8 cellular contexts compared by ENCODE assay signal in the genomic region with DNA sequence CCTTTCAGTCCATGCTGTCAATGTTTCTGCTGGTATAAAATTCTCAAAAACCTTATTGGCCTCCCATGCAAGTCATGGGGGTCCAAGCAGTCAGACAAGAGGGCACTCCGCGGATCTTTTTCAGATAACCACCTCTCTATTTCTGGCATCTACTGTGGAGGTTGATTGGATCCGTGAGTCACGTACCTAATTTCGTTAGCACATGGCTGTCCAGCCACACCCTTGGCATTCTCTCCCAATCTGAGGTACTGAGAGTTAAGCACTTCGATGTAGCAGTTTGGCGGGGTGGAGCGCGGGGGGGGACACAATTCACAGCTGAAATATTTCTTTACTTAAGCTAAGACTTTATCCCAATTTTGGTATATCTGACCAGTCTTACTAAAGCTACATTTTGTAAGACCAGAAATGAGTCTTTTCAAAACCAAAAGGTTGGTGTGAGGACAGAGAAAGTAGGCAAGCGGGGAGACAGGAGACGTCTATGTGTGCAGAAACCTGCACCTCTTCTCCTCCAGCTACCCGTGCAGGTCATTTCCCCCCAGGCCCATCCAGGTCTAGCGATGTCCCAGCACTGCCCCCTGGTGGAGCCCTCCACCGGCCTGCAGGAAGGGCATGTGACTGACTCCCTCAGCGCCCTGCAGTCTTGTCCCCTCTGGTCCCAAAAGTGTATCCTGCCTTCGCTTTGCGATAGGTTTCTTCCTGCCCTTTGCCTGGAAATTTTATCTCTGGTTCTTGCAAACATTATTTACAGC.
DNase-seq lines count a peak whose midpoint lies in the region; ATAC-seq and TF ChIP-seq lines count a peak whose summit lies in the region.

No MANE protein-coding gene starts in this region.

- peaks cover 7% of the 10 kb centered on the region; the same call in 1 of the 3 replicates for H3K4me1 Mint-ChIP-seq in GM23338
- peaks cover 7% of the 10 kb centered on the region for H3K4me1 Mint-ChIP-seq in stimulated activated effector memory CD8-positive, alpha-beta T cell treated with anti-CD3 and anti-CD28 coated beads, Interleukin-12 subunit alpha, Interleukin-12 subunit beta, amount 100 ng/mL, for 72 hours

- POLR2A ChIA-PET in RWPE1 (lab: Yijun Ruan, JAX; ENCODE audit: low non-redundant PET): no interaction called here

- TF ChIP-seq POLR2A in adrenal gland (IDR thresholded peaks at IDR 0.05): no peak

- H4K20me1 ChIP-seq in GM23338 (replicated peaks; ENCODE audit: insufficient read depth): no peaks in the 10 kb centered on the region

- WGBS in adrenal gland, 4 donors: 84 to 86% (median 85%) methylated on average over 17 of the region's 17 CpGs
- WGBS in liver: 91% methylated on average over 17 of the region's 17 CpGs

- H3F3A ChIP-seq in GM23338 (replicated peaks; ENCODE audit: low read depth): no peaks in the 10 kb centered on the region

- H2AFZ ChIP-seq in ACC112 (ENCODE audit: low read length, unreplicated experiment) (no peak overlapping the region), GM23338 (peak overlapping the region; percentile 47; the same call in 1 of the 2 replicates)

- H3K9me3 Mint-ChIP-seq in GM23338: no peaks in the 10 kb centered on the region
- H3K9me3 Mint-ChIP-seq in stimulated activated effector memory CD8-positive, alpha-beta T cell treated with anti-CD3 and anti-CD28 coated beads, Interleukin-12 subunit alpha, Interleukin-12 subunit beta, amount 100 ng/mL, for 72 hours: no peaks in the 10 kb centered on the region

- H3K79me2 ChIP-seq in ACC112 (ENCODE audit: control insufficient read depth, insufficient read depth, low read length, unreplicated experiment) (no peaks in the 10 kb centered on the region), GM23338 (replicated peaks; ENCODE audit: insufficient read depth) (no peaks in the 10 kb centered on the region)

- ATAC-seq in GM23338 (peak; percentile 100), HG02870 (IDR thresholded peaks at IDR 0.05; ENCODE audit: unreplicated experiment) (no peak), HG03135 (IDR thresholded peaks at IDR 0.05; ENCODE audit: unreplicated experiment) (no peak)
- ATAC-seq in stimulated activated effector memory CD8-positive, alpha-beta T cell treated with anti-CD3 and anti-CD28 coated beads, Interleukin-12 subunit alpha, Interleukin-12 subunit beta, amount 100 ng/mL, for 72 hours: peak; percentile 69

- H3K36me3 Mint-ChIP-seq in GM23338 (ENCODE audit: low read depth): no peaks in the 10 kb centered on the region
- H3K36me3 Mint-ChIP-seq in stimulated activated effector memory CD8-positive, alpha-beta T cell treated with anti-CD3 and anti-CD28 coated beads, Interleukin-12 subunit alpha, Interleukin-12 subunit beta, amount 100 ng/mL, for 72 hours: no peaks in the 10 kb centered on the region

- intact Hi-C loops in adrenal gland (cut with DNase I): no loop called here

- no peaks in the 10 kb centered on the region for H3K27me3 Mint-ChIP-seq in GM23338 (ENCODE audit: insufficient read depth, low read depth, poor library complexity)

- no peak overlapping the region for H3K9ac ChIP-seq in liver (ENCODE audit: low read depth in 1 of 2, low read length in 2 of 2)

- no peak overlapping the region for H3K27ac Mint-ChIP-seq in GM23338
- no peak overlapping the region for H3K27ac Mint-ChIP-seq in stimulated activated effector memory CD8-positive, alpha-beta T cell treated with anti-CD3 and anti-CD28 coated beads, Interleukin-12 subunit alpha, Interleukin-12 subunit beta, amount 100 ng/mL, for 72 hours

- peak; percentile 37 to 65 for TF ChIP-seq RAD21 in liver (IDR thresholded peaks at IDR 0.05)

- peak; percentile 93 for DNase-seq in GM23338 (ENCODE audit: low spot score)
- no peak for DNase-seq in RWPE1 (ENCODE audit: low spot score)
- peak; percentile 14 to 57 (median 46) for DNase-seq in adrenal gland
- peak; percentile 42 to 72 for DNase-seq in stimulated activated effector memory CD8-positive, alpha-beta T cell treated with anti-CD3 and anti-CD28 coated beads, Interleukin-12 subunit alpha, Interleukin-12 subunit beta, amount 100 ng/mL, for 72 hours (ENCODE audit: low spot score in 2 of 2)

- H3K36me3 ChIP-seq in ACC112 (ENCODE audit: insufficient read depth, low read length) (no peaks in the 10 kb centered on the region), GM23338 (ENCODE audit: insufficient read depth) (no peaks in the 10 kb centered on the region; the same call in 1 of the 2 replicates), adrenal gland (replicated peaks in 1 of 2) (no peaks in the 10 kb centered on the region), liver (ENCODE audit: control insufficient read depth in 4 of 4, insufficient read depth in 3 of 4, low read depth in 1 of 4, low read length in 3 of 4) (peaks cover 0 to 25% (median 18%) of the 10 kb centered on the region in 4 donors)

- CTCF ChIA-PET in RWPE1 (lab: Yijun Ruan, JAX): interaction anchor here (0.6 to 1.4 kb wide), 5 partner anchors 43 to 855 kb away, joined by 3 to 5 read pairs (median 3); no protein-coding TSS in a partner anchor

- H3K4me1 ChIP-seq in ACC112 (ENCODE audit: control insufficient read depth, insufficient read depth, low read length, unreplicated experiment) (peaks cover 12% of the 10 kb centered on the region), GM23338 (ENCODE audit: insufficient read depth) (0 out of 2 replicates have a peak, but pooled peaks cover 8% of the 10 kb centered on the region), adrenal gland (replicated peaks in 1 of 2) (no peaks in the 10 kb centered on the region), liver (ENCODE audit: control insufficient read depth in 4 of 4, insufficient read depth in 4 of 4, low read length in 3 of 4) (no peaks in the 10 kb centered on the region)

- H3K27ac ChIP-seq in ACC112 (ENCODE audit: low read depth, low read length) (peak overlapping the region; percentile 45; the same call in 1 of the 2 replicates), GM23338 (ENCODE audit: low read depth) (no peak overlapping the region), RWPE1 (peak overlapping the region; percentile 84), adrenal gland (no peak overlapping the region), liver (ENCODE audit: low read depth in 1 of 2, low read length in 2 of 2) (no peak overlapping the region)

- no peak overlapping the region for H3K4me3 Mint-ChIP-seq in GM23338
- H3K4me3 Mint-ChIP-seq in stimulated activated effector memory CD8-positive, alpha-beta T cell treated with anti-CD3 and anti-CD28 coated beads, Interleukin-12 subunit alpha, Interleukin-12 subunit beta, amount 100 ng/mL, for 72 hours: no peak overlapping the region

- H3K9me3 ChIP-seq in adrenal gland (replicated peaks in 1 of 3) (no peaks in the 10 kb centered on the region), liver (ENCODE audit: control insufficient read depth in 4 of 4, low read length in 3 of 4) (no peaks in the 10 kb centered on the region)

- no peak overlapping the region for H3K4me2 ChIP-seq in GM23338

- TF ChIP-seq CTCF in GM23338 (conservative IDR thresholded peaks at IDR 0.05; ENCODE audit: low read depth in 2 of 2) (peak; percentile 91 to 95), RWPE1 (conservative IDR thresholded peaks at IDR 0.05; ENCODE audit: low read depth) (no peak; the same call in 1 of the 2 replicates), adrenal gland (IDR thresholded peaks at IDR 0.05) (peak; percentile 5 to 43 (median 32)), liver (IDR thresholded peaks at IDR 0.05; ENCODE audit: low read depth, low read length, missing input control) (peak; percentile 26)

- 0 out of 2 replicates have a peak, but pooled peaks cover 3% of the 10 kb centered on the region for H3K9me2 ChIP-seq in GM23338 (ENCODE audit: insufficient read depth)

- H3K27me3 ChIP-seq in ACC112 (ENCODE audit: insufficient read depth, low read length): no peaks in the 10 kb centered on the region
- H3K27me3 ChIP-seq in GM23338 (ENCODE audit: insufficient read depth): no peaks in the 10 kb centered on the region
- no peaks in the 10 kb centered on the region for H3K27me3 ChIP-seq in adrenal gland
- H3K27me3 ChIP-seq in liver (ENCODE audit: control insufficient read depth in 4 of 4, insufficient read depth in 4 of 4, low read length in 3 of 4): no peaks in the 10 kb centered on the region

- no peak overlapping the region for H3K4me3 ChIP-seq in ACC112 (ENCODE audit: low read depth, low read length)
- H3K4me3 ChIP-seq in GM23338: no peak overlapping the region
- H3K4me3 ChIP-seq in adrenal gland: no peak overlapping the region
- H3K4me3 ChIP-seq in liver (ENCODE audit: low read depth in 1 of 3, low read length in 3 of 3): no peak overlapping the region

TF ChIP-seq in GM23338, 12 proteins besides CTCF, POLR2A, EP300 and RAD21:
- no peak for TF ChIP-seq STAT1 (IDR thresholded peaks at IDR 0.05; ENCODE audit: unreplicated experiment)
- 0 out of 2 replicates have a peak, but pooled peaks have one; percentile 15 for TF ChIP-seq CREB1 (CRISPR knock-in tag; IDR thresholded peaks at IDR 0.05; ENCODE audit: low read depth)
- TF ChIP-seq, protein P1, sequence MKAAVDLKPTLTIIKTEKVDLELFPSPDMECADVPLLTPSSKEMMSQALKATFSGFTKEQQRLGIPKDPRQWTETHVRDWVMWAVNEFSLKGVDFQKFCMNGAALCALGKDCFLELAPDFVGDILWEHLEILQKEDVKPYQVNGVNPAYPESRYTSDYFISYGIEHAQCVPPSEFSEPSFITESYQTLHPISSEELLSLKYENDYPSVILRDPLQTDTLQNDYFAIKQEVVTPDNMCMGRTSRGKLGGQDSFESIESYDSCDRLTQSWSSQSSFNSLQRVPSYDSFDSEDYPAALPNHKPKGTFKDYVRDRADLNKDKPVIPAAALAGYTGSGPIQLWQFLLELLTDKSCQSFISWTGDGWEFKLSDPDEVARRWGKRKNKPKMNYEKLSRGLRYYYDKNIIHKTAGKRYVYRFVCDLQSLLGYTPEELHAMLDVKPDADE (IDR thresholded peaks at IDR 0.05): no peak
- TF ChIP-seq ZNF114 (CRISPR knock-in tag; IDR thresholded peaks at IDR 0.05): no peak

TF ChIP-seq in liver, 16 proteins besides CTCF, POLR2A, EP300 and RAD21 (continues in another document):
- TF ChIP-seq ATF3 (IDR thresholded peaks at IDR 0.05) (no peak), RXRA (IDR thresholded peaks at IDR 0.05) (no peak), EGR1 (IDR thresholded peaks at IDR 0.05; ENCODE audit: low read depth in 2 of 2) (no peak), SP1 (IDR thresholded peaks at IDR 0.05) (no peak), YY1 (IDR thresholded peaks at IDR 0.05) (no peak), TAF1 (conservative IDR thresholded peaks at IDR 0.05) (no peak), JUND (IDR thresholded peaks at IDR 0.05) (no peak), HNF4A (conservative IDR thresholded peaks at IDR 0.05) (no peak), GABPA (IDR thresholded peaks at IDR 0.05 in 1 of 2, conservative IDR thresholded peaks at IDR 0.05 in 1 of 2) (no peak), NR2F2 (IDR thresholded peaks at IDR 0.05) (no peak)
- TF ChIP-seq, protein P2, sequence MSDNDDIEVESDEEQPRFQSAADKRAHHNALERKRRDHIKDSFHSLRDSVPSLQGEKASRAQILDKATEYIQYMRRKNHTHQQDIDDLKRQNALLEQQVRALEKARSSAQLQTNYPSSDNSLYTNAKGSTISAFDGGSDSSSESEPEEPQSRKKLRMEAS (IDR thresholded peaks at IDR 0.05): no peak

Comparison
In these comparisons a context has a peak if more than half of its experiments do, and no peak if none do; other contexts are left out.
1. H3K27ac ChIP-seq: peak in ACC112 (single experiment) and RWPE1 (single experiment); none in GM23338 (single experiment), adrenal gland (0 of 5) and liver (0 of 2).
2. ATAC-seq: peak in GM23338 (single experiment) and stimulated activated effector memory CD8-positive, alpha-beta T cell treated with anti-CD3 and anti-CD28 coated beads, Interleukin-12 subunit alpha, Interleukin-12 subunit beta, amount 100 ng/mL, for 72 hours (single experiment); none in HG02870 (single experiment) and HG03135 (single experiment).